ENCODE assay signal across 18 cellular contexts in the genomic region with DNA sequence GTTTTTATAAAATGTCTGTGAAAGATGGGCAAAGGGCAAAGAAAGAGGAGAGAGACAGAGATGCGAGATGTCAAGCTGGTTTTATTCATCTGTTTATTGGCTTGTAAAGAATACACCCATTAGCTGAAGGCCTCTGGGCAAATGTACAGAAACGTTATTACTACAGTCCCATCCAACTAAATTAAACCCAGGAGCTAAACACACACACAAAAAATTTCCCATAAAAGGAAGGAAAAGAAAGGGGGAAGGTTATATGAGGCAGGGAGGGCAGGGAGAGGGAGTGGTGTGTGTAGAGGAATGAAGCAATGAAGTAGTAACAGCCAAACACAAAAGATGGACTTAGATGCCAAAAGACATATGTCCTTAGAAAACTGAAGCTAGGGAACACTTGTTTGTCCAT. TPM values are rescaled to one million over a fixed set of nuclear protein-coding genes. Genes with fewer than 3 reads are reported as not detected.
"Had no signal": no experiment of that assay in that cellular context is flagged by ENCODE, and none has a peak within 500 bp of the region (broad histone marks: within the 10 kb centered on the region; RNA-seq: fewer than 3 reads in every experiment).

No MANE protein-coding gene starts in this region.

- H3K4me3 ChIP-seq: adrenal gland, cardiac muscle cell, right lobe of liver, testis had no signal

- H3K9me3 Mint-ChIP-seq: activated CD4-positive, alpha-beta memory T cell treated with anti-CD3 and anti-CD28 coated beads, Interleukin-2, amount 10 ng/mL, durations not matched to agents 7 days and 5 days; activated naive CD4-positive, alpha-beta T cell treated with anti-CD3 and anti-CD28 coated beads, Interleukin-2, amount 10 ng/mL, durations not matched to agents 7 days and 5 days; activated T-cell treated with anti-CD3 and anti-CD28 coated beads, Interleukin-2, amount 50 U/mL, for 24 hours; stimulated activated naive CD8-positive, alpha-beta T cell treated with anti-CD3 and anti-CD28 coated beads, Interleukin-15, Interleukin-2, amounts not matched to agents 100 ng/mL and 50 ng/mL, for 24 hours; T-helper 1 cell treated with Interleukin-12 subunit alpha and Interleukin-12 subunit beta and Interleukin-4 antibody, amounts not matched to agents 30 μg/mL and 1 μg/mL, for 36 hours had no signal

- DNase-seq: activated CD4-positive, alpha-beta memory T cell treated with anti-CD3 and anti-CD28 coated beads, Interleukin-2, amount 10 ng/mL, durations not matched to agents 7 days and 5 days; activated CD4-positive, alpha-beta T cell treated with anti-CD3 and anti-CD28 coated beads for 36 hours; activated naive CD4-positive, alpha-beta T cell treated with anti-CD3 and anti-CD28 coated beads, Interleukin-2, amount 10 ng/mL, durations not matched to agents 7 days and 5 days; activated T-cell treated with anti-CD3 and anti-CD28 coated beads, Interleukin-2, amount 50 U/mL, for 24 hours; adrenal gland; hypothalamus; nucleus accumbens; posterior cingulate gyrus; right lobe of liver; testis had no signal

- H3K4me1 Mint-ChIP-seq: activated CD4-positive, alpha-beta memory T cell treated with anti-CD3 and anti-CD28 coated beads, Interleukin-2, amount 10 ng/mL, durations not matched to agents 7 days and 5 days; activated CD4-positive, alpha-beta T cell treated with anti-CD3 and anti-CD28 coated beads for 36 hours; activated naive CD4-positive, alpha-beta T cell treated with anti-CD3 and anti-CD28 coated beads, Interleukin-2, amount 10 ng/mL, durations not matched to agents 7 days and 5 days had no signal

- H3K36me3 Mint-ChIP-seq: activated naive CD4-positive, alpha-beta T cell treated with anti-CD3 and anti-CD28 coated beads, Interleukin-2, amount 10 ng/mL, durations not matched to agents 7 days and 5 days had no signal

- H3K27me3 ChIP-seq: adrenal gland, cardiac muscle cell, right lobe of liver, testis had no signal

- H3K4me1 ChIP-seq: adrenal gland, right lobe of liver, testis had no signal

- H3K9me3 ChIP-seq: adrenal gland, right lobe of liver, testis had no signal

- H3K27ac Mint-ChIP-seq: activated CD4-positive, alpha-beta memory T cell treated with anti-CD3 and anti-CD28 coated beads, Interleukin-2, amount 10 ng/mL, durations not matched to agents 7 days and 5 days; activated CD4-positive, alpha-beta T cell treated with anti-CD3 and anti-CD28 coated beads for 36 hours; activated naive CD4-positive, alpha-beta T cell treated with anti-CD3 and anti-CD28 coated beads, Interleukin-2, amount 10 ng/mL, durations not matched to agents 7 days and 5 days; activated T-cell treated with anti-CD3 and anti-CD28 coated beads, Interleukin-2, amount 50 U/mL, for 24 hours; nephron; stimulated activated naive CD8-positive, alpha-beta T cell treated with anti-CD3 and anti-CD28 coated beads, Interleukin-15, Interleukin-2, amounts not matched to agents 100 ng/mL and 50 ng/mL, for 24 hours; T-helper 1 cell treated with Interleukin-12 subunit alpha and Interleukin-12 subunit beta and Interleukin-4 antibody, amounts not matched to agents 30 μg/mL and 1 μg/mL, for 36 hours had no signal

- ATAC-seq: activated CD4-positive, alpha-beta T cell treated with anti-CD3 and anti-CD28 coated beads for 36 hours; right lobe of liver had no signal

- H3K4me3 Mint-ChIP-seq: activated CD4-positive, alpha-beta memory T cell treated with anti-CD3 and anti-CD28 coated beads, Interleukin-2, amount 10 ng/mL, durations not matched to agents 7 days and 5 days; activated CD4-positive, alpha-beta T cell treated with anti-CD3 and anti-CD28 coated beads for 36 hours; activated naive CD4-positive, alpha-beta T cell treated with anti-CD3 and anti-CD28 coated beads, Interleukin-2, amount 10 ng/mL, durations not matched to agents 7 days and 5 days; activated T-cell treated with anti-CD3 and anti-CD28 coated beads, Interleukin-2, amount 50 U/mL, for 24 hours; nephron; stimulated activated naive CD8-positive, alpha-beta T cell treated with anti-CD3 and anti-CD28 coated beads, Interleukin-15, Interleukin-2, amounts not matched to agents 100 ng/mL and 50 ng/mL, for 24 hours; T-helper 1 cell treated with Interleukin-12 subunit alpha and Interleukin-12 subunit beta and Interleukin-4 antibody, amounts not matched to agents 30 μg/mL and 1 μg/mL, for 36 hours had no signal

- H3K36me3 ChIP-seq: adrenal gland, cardiac muscle cell, right lobe of liver had no signal

- H3K27me3 Mint-ChIP-seq: stimulated activated naive CD8-positive, alpha-beta T cell treated with anti-CD3 and anti-CD28 coated beads, Interleukin-15, Interleukin-2, amounts not matched to agents 100 ng/mL and 50 ng/mL, for 24 hours had no signal

- H3K27ac ChIP-seq: adrenal gland, cardiac muscle cell, right lobe of liver, testis had no signal

RNA-seq across cellular contexts. Expression of a gene that starts 3.1 kb away (rescaled TPM):
- total RNA-seq: activated CD4-positive, alpha-beta memory T cell treated with anti-CD3 and anti-CD28 coated beads, Interleukin-2, amount 10 ng/mL, durations not matched to agents 7 days and 5 days; activated CD4-positive, alpha-beta T cell treated with anti-CD3 and anti-CD28 coated beads for 36 hours; cardiac muscle cell; glomerular endothelial cell had no signal

RNA-seq across cellular contexts. Expression of a gene that starts 53.1 kb away (rescaled TPM):
- total RNA-seq: activated CD4-positive, alpha-beta memory T cell treated with anti-CD3 and anti-CD28 coated beads, Interleukin-2, amount 10 ng/mL, durations not matched to agents 7 days and 5 days; activated CD4-positive, alpha-beta T cell treated with anti-CD3 and anti-CD28 coated beads for 36 hours; adrenal gland; fibroblast of villous mesenchyme; glomerular endothelial cell; lower leg skin; right lobe of liver; testis; ureter had no signal
